8 cellular contexts compared by ENCODE assay signal in genomic region chrX:46574941-46575381, GRCh38. TPM values are rescaled to one million over a fixed set of nuclear protein-coding genes. Genes with fewer than 3 reads are reported as not detected.
DNase-seq lines count a peak whose midpoint lies in the region; ATAC-seq lines count a peak whose summit lies in the region.

No MANE protein-coding gene starts in this region.

- DNase-seq in ELF-1 (ENCODE audit: low read depth, low spot score) (peak; percentile 76), T-helper 22 cell (ENCODE audit: low read depth) (peak; percentile 19), DMS114 treated with DMSO at 0.1 percent for 48 hours (lab: John Stamatoyannopoulos, UW; ENCODE audit: unreplicated experiment) (no peak)

- peak overlapping the region; percentile 60 to 68 for H3K4me3 ChIP-seq in duodenal mucosa (ENCODE audit: low read depth in 1 of 2, low read length in 2 of 2)
- H3K4me3 ChIP-seq in mononuclear cell (ENCODE audit: low read length), result peak overlapping the region; percentile 47
- H3K4me3 ChIP-seq in urinary bladder (ENCODE audit: low read depth, low read length), result peak overlapping the region; percentile 57

- no peaks in the 10 kb centered on the region for H3K9me3 ChIP-seq in duodenal mucosa (ENCODE audit: control insufficient read depth in 1 of 2, low read length in 2 of 2)
- H3K9me3 ChIP-seq in mononuclear cell (ENCODE audit: low read depth, low read length), result no peaks in the 10 kb centered on the region

- H3K36me3 ChIP-seq in duodenal mucosa (ENCODE audit: control insufficient read depth in 1 of 2, insufficient read depth in 2 of 2, low read length in 2 of 2) (no peaks in the 10 kb centered on the region), urinary bladder (ENCODE audit: insufficient read depth) (no peaks in the 10 kb centered on the region)

- H3K27me3 ChIP-seq in duodenal mucosa (ENCODE audit: control insufficient read depth in 1 of 2, insufficient read depth in 2 of 2, low read length in 2 of 2) (no peaks in the 10 kb centered on the region), mononuclear cell (ENCODE audit: insufficient read depth, low read length) (no peaks in the 10 kb centered on the region)

- H3K4me1 ChIP-seq in duodenal mucosa (ENCODE audit: control insufficient read depth in 1 of 2, insufficient read depth in 2 of 2, low read length in 2 of 2), result peaks cover 0 to 4% of the 10 kb centered on the region in 2 donors
- peaks cover 32% of the 10 kb centered on the region for H3K4me1 ChIP-seq in mononuclear cell (ENCODE audit: insufficient read depth, low read length)
- peaks cover 1% of the 10 kb centered on the region for H3K4me1 ChIP-seq in urinary bladder (ENCODE audit: insufficient read depth)

- H3K27ac ChIP-seq in duodenal mucosa (ENCODE audit: low read depth, low read length) (no peak overlapping the region), urinary bladder (ENCODE audit: low read depth) (no peak overlapping the region)

- ATAC-seq in HG03175 (IDR thresholded peaks at IDR 0.05; ENCODE audit: unreplicated experiment), result peak; percentile 11
- no peak for ATAC-seq in HG02852 (IDR thresholded peaks at IDR 0.05; ENCODE audit: unreplicated experiment)

- under 1% methylated on average over 63 of the region's 66 CpGs for WGBS in urinary bladder

- H3K9ac ChIP-seq in duodenal mucosa (ENCODE audit: low read depth in 1 of 2, low read length in 2 of 2), result no peak overlapping the region

RNA-seq across cellular contexts. Expression of gene CHST7, which starts 1.4 kb away (rescaled TPM):
- total RNA-seq in mononuclear cell, result 24.7 TPM
- total RNA-seq in urinary bladder, result 5.9 TPM
- polyA plus RNA-seq in urinary bladder, result 12.2 TPM

RNA-seq across cellular contexts. Expression of gene ZNF674, which starts 29.7 kb away (rescaled TPM):
- total RNA-seq in mononuclear cell (0.94 TPM), urinary bladder (9.9 TPM)
- polyA plus RNA-seq in urinary bladder, result 1.7 TPM
